1 cellular context compared by ENCODE assay signal in the genomic region with DNA sequence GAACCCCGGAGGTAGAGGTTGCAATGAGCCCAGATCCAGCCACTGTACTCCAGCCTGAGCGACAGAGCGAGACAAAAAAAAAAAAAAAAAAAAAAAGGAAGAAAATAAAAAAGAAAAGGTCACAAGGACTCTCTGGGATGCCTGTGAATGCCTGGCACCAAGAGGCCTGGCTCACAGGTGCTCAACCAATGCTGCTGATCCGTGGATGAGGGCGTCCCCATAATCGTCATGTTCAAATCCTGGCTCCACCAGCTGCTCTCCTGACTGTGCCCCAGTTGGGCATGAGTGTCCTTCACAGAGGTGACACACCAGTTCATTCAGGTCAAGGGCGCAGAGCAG.
TF ChIP-seq lines count a peak whose summit lies in the region.

No MANE protein-coding gene starts in this region.

TF ChIP-seq in GM23338, 12 proteins besides CTCF, POLR2A, EP300 and RAD21 (continued from another document):
- TF ChIP-seq, protein P1, sequence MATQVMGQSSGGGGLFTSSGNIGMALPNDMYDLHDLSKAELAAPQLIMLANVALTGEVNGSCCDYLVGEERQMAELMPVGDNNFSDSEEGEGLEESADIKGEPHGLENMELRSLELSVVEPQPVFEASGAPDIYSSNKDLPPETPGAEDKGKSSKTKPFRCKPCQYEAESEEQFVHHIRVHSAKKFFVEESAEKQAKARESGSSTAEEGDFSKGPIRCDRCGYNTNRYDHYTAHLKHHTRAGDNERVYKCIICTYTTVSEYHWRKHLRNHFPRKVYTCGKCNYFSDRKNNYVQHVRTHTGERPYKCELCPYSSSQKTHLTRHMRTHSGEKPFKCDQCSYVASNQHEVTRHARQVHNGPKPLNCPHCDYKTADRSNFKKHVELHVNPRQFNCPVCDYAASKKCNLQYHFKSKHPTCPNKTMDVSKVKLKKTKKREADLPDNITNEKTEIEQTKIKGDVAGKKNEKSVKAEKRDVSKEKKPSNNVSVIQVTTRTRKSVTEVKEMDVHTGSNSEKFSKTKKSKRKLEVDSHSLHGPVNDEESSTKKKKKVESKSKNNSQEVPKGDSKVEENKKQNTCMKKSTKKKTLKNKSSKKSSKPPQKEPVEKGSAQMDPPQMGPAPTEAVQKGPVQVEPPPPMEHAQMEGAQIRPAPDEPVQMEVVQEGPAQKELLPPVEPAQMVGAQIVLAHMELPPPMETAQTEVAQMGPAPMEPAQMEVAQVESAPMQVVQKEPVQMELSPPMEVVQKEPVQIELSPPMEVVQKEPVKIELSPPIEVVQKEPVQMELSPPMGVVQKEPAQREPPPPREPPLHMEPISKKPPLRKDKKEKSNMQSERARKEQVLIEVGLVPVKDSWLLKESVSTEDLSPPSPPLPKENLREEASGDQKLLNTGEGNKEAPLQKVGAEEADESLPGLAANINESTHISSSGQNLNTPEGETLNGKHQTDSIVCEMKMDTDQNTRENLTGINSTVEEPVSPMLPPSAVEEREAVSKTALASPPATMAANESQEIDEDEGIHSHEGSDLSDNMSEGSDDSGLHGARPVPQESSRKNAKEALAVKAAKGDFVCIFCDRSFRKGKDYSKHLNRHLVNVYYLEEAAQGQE (IDR thresholded peaks at IDR 0.05; ENCODE audit: unreplicated experiment), result no peak
- no peak for TF ChIP-seq ZNF331 (CRISPR knock-in tag; IDR thresholded peaks at IDR 0.05; ENCODE audit: low read depth)
- TF ChIP-seq JUNB (IDR thresholded peaks at IDR 0.05; ENCODE audit: unreplicated experiment), result no peak
- no peak for TF ChIP-seq POLR2AphosphoS5 (IDR thresholded peaks at IDR 0.05; ENCODE audit: low read depth)
- TF ChIP-seq, protein P2, sequence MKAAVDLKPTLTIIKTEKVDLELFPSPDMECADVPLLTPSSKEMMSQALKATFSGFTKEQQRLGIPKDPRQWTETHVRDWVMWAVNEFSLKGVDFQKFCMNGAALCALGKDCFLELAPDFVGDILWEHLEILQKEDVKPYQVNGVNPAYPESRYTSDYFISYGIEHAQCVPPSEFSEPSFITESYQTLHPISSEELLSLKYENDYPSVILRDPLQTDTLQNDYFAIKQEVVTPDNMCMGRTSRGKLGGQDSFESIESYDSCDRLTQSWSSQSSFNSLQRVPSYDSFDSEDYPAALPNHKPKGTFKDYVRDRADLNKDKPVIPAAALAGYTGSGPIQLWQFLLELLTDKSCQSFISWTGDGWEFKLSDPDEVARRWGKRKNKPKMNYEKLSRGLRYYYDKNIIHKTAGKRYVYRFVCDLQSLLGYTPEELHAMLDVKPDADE (IDR thresholded peaks at IDR 0.05), result no peak
- no peak for TF ChIP-seq CREB1 (CRISPR knock-in tag; IDR thresholded peaks at IDR 0.05; ENCODE audit: low read depth)
- no peak for TF ChIP-seq STAT1 (IDR thresholded peaks at IDR 0.05; ENCODE audit: unreplicated experiment)
- no peak for TF ChIP-seq EZH2 (IDR thresholded peaks at IDR 0.05; ENCODE audit: low read depth, unreplicated experiment)
TF ChIP-seq in GM23338: peak in this region for 0.
